Comparison of ENCODE assay signal across 19 cellular contexts in the genomic region with DNA sequence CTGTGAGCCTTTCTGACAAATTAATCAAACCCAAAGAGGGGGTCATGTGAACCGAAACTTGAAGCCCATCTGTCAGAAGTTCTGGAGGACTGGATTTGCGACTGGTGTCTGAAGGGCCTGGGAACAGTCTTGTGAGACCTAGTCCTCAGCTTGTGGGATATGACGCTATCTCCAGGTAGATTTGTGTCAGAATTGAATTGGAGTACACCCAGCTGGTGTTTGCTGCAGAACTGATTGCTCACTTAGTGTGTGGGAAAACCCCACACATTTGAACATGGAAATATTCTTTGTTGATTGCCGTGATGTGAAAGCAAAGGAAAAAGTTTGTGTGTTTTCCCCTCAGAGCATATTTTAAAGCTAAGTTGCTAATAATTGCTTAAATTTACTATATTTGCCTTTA. TPM values are rescaled to one million over a fixed set of nuclear protein-coding genes. Genes with fewer than 3 reads are reported as not detected.
DNase-seq lines count a peak whose midpoint lies in the region; ATAC-seq and TF ChIP-seq lines count a peak whose summit lies in the region.
"Had no signal": no experiment of that assay in that cellular context is flagged by ENCODE, and none has a peak within 500 bp of the region (broad histone marks: within the 10 kb centered on the region; RNA-seq: fewer than 3 reads in every experiment).

No MANE protein-coding gene starts in this region.

- peaks cover 0 to 5% of the 10 kb centered on the region in 2 donors for H3K9me3 ChIP-seq in ascending aorta

- ATAC-seq in GM21786 (IDR thresholded peaks at IDR 0.05; ENCODE audit: unreplicated experiment) (peak; percentile 95), HG03280 (IDR thresholded peaks at IDR 0.05; ENCODE audit: unreplicated experiment) (peak; percentile 62)
- ATAC-seq: stimulated activated memory B cell treated with anti-CD40 and anti-IgM and Interleukin-4, amounts not matched to agents 10 μg/mL and 1 μg/mL and 100 μg/mL, for 72 hours had no signal

- H3K27me3 ChIP-seq in ascending aorta, result no peaks in the 10 kb centered on the region
- H3K27me3 ChIP-seq: right atrium auricular region had no signal

- peak overlapping the region; percentile 51 for H3K27ac Mint-ChIP-seq in activated CD4-positive, alpha-beta T cell treated with anti-CD3 and anti-CD28 coated beads, Interleukin-2, amount 10 ng/mL, durations not matched to agents 24 days and 14 days
- H3K27ac Mint-ChIP-seq: CD4-positive, alpha-beta T cell; stimulated activated memory B cell treated with anti-CD40 and anti-IgM and Interleukin-4, amounts not matched to agents 10 μg/mL and 1 μg/mL and 100 μg/mL, for 72 hours had no signal

- H3K4me3 ChIP-seq in ascending aorta, result no peak overlapping the region
- H3K4me3 ChIP-seq: GM23248, right atrium auricular region, SK-N-MC had no signal

- H3K4me1 ChIP-seq in ascending aorta, result no peaks in the 10 kb centered on the region
- H3K4me1 ChIP-seq: right atrium auricular region had no signal

- H3K36me3 ChIP-seq in ascending aorta, result no peaks in the 10 kb centered on the region
- H3K36me3 ChIP-seq: right atrium auricular region had no signal

- intact Hi-C loops in activated CD4-positive, alpha-beta T cell treated with anti-CD3 and anti-CD28 coated beads, Interleukin-2, amount 10 ng/mL, durations not matched to agents 24 days and 14 days (cut with micrococcal nuclease), result loop anchor here (2.0 to 5.0 kb wide), 3 partner anchors 13 to 245 kb away; partner anchors contain the start of gene MORF4L2
- intact Hi-C loops in ascending aorta (cut with DNase I), result no loop called here

- H3K27me3 Mint-ChIP-seq in activated CD4-positive, alpha-beta T cell treated with anti-CD3 and anti-CD28 coated beads, Interleukin-2, amount 10 ng/mL, durations not matched to agents 24 days and 14 days, result no peaks in the 10 kb centered on the region
- H3K27me3 Mint-ChIP-seq: CD4-positive, alpha-beta T cell; stimulated activated memory B cell treated with anti-CD40 and anti-IgM and Interleukin-4, amounts not matched to agents 10 μg/mL and 1 μg/mL and 100 μg/mL, for 72 hours had no signal

- H3K4me1 Mint-ChIP-seq in activated CD4-positive, alpha-beta T cell treated with anti-CD3 and anti-CD28 coated beads, Interleukin-2, amount 10 ng/mL, durations not matched to agents 24 days and 14 days, result peaks cover 3% of the 10 kb centered on the region

- DNase-seq in activated CD4-positive, alpha-beta T cell treated with anti-CD3 and anti-CD28 coated beads, Interleukin-2, amount 10 ng/mL, durations not matched to agents 24 days and 14 days, result no peak
- DNase-seq in activated CD4-positive, alpha-beta T cell treated with anti-CD3 and anti-CD28 coated beads, Interleukin-2, amount 50 U/mL, for 48 hours, result no peak
- DNase-seq in SK-N-DZ (ENCODE audit: low spot score), result no peak
- no peak for DNase-seq in ascending aorta (ENCODE audit: low spot score in 2 of 2)
- DNase-seq in C1 segment of cervical spinal cord (lab: John Stamatoyannopoulos, UW), result no peak
- no peak for DNase-seq in AG20443 (ENCODE audit: low spot score)
- DNase-seq: caudate nucleus; CD4-positive, alpha-beta T cell; EL; GM23248; NCI-H1105; NCI-H446 treated with DMSO at 0.1 percent for 48 hours; OCI-M1 had no signal

- H3K9me3 Mint-ChIP-seq in activated CD4-positive, alpha-beta T cell treated with anti-CD3 and anti-CD28 coated beads, Interleukin-2, amount 10 ng/mL, durations not matched to agents 24 days and 14 days, result no peaks in the 10 kb centered on the region
- H3K9me3 Mint-ChIP-seq: CD4-positive, alpha-beta T cell; stimulated activated memory B cell treated with anti-CD40 and anti-IgM and Interleukin-4, amounts not matched to agents 10 μg/mL and 1 μg/mL and 100 μg/mL, for 72 hours had no signal

- no peak for TF ChIP-seq CTCF in ascending aorta (IDR thresholded peaks at IDR 0.05)

- no peak overlapping the region for H3K27ac ChIP-seq in ascending aorta
- H3K27ac ChIP-seq: GM23248, right atrium auricular region, SK-N-MC had no signal

- H3K36me3 Mint-ChIP-seq in activated CD4-positive, alpha-beta T cell treated with anti-CD3 and anti-CD28 coated beads, Interleukin-2, amount 10 ng/mL, durations not matched to agents 24 days and 14 days (ENCODE audit: low read depth), result peaks cover 19% of the 10 kb centered on the region
- H3K36me3 Mint-ChIP-seq: activated naive CD4-positive, alpha-beta T cell treated with anti-CD3 and anti-CD28 coated beads, Interleukin-2, amount 50 U/mL, for 72 hours had no signal

- no peak overlapping the region for H3K4me3 Mint-ChIP-seq in activated CD4-positive, alpha-beta T cell treated with anti-CD3 and anti-CD28 coated beads, Interleukin-2, amount 10 ng/mL, durations not matched to agents 24 days and 14 days
- H3K4me3 Mint-ChIP-seq: CD4-positive, alpha-beta T cell; stimulated activated memory B cell treated with anti-CD40 and anti-IgM and Interleukin-4, amounts not matched to agents 10 μg/mL and 1 μg/mL and 100 μg/mL, for 72 hours had no signal

RNA-seq across cellular contexts. Expression of gene TMSB15B, which starts 30.3 kb away (rescaled TPM):
- 7.3 and 8.7 TPM in 2 replicates for total RNA-seq in activated CD4-positive, alpha-beta T cell treated with anti-CD3 and anti-CD28 coated beads, Interleukin-2, amount 10 ng/mL, durations not matched to agents 24 days and 14 days
- 142 and 155 TPM in 2 replicates for polyA plus RNA-seq in SK-N-DZ (2014; cell fraction: cytosol; rRNA removed)
- polyA plus RNA-seq in SK-N-DZ (2014; cell fraction: nucleus; rRNA removed), result 61.5 and 103 TPM in 2 replicates
- 0.32 TPM for total RNA-seq in ascending aorta
